1 cellular context compared by ENCODE assay signal in genomic region chr19:13102666-13103584, GRCh38.
TF ChIP-seq lines count a peak whose summit lies in the region.

Gene LYL1 (minus strand): TSS chr19:13102858. CDS start chr19:13101171, 1,687 bp downstream.

TF ChIP-seq in GM12878, 131 proteins besides CTCF, POLR2A, EP300 and RAD21 (continued from another document):
- TF ChIP-seq, protein P1, sequence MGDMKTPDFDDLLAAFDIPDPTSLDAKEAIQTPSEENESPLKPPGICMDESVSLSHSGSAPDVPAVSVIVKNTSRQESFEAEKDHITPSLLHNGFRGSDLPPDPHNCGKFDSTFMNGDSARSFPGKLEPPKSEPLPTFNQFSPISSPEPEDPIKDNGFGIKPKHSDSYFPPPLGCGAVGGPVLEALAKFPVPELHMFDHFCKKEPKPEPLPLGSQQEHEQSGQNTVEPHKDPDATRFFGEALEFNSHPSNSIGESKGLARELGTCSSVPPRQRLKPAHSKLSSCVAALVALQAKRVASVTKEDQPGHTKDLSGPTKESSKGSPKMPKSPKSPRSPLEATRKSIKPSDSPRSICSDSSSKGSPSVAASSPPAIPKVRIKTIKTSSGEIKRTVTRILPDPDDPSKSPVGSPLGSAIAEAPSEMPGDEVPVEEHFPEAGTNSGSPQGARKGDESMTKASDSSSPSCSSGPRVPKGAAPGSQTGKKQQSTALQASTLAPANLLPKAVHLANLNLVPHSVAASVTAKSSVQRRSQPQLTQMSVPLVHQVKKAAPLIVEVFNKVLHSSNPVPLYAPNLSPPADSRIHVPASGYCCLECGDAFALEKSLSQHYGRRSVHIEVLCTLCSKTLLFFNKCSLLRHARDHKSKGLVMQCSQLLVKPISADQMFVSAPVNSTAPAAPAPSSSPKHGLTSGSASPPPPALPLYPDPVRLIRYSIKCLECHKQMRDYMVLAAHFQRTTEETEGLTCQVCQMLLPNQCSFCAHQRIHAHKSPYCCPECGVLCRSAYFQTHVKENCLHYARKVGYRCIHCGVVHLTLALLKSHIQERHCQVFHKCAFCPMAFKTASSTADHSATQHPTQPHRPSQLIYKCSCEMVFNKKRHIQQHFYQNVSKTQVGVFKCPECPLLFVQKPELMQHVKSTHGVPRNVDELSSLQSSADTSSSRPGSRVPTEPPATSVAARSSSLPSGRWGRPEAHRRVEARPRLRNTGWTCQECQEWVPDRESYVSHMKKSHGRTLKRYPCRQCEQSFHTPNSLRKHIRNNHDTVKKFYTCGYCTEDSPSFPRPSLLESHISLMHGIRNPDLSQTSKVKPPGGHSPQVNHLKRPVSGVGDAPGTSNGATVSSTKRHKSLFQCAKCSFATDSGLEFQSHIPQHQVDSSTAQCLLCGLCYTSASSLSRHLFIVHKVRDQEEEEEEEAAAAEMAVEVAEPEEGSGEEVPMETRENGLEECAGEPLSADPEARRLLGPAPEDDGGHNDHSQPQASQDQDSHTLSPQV (IDR thresholded peaks at IDR 0.05): no peak
- TF ChIP-seq ZNF274 (IDR thresholded peaks at IDR 0.05; ENCODE audit: insufficient read depth, insufficient read length) (no peak), KLF5 (IDR thresholded peaks at IDR 0.05; ENCODE audit: partially characterized antibody) (no peak), RBBP5 (conservative IDR thresholded peaks at IDR 0.05) (no peak), CBX5 (IDR thresholded peaks at IDR 0.05; ENCODE audit: low read depth) (no peak), MEF2B (IDR thresholded peaks at IDR 0.05; ENCODE audit: partially characterized antibody, poor library complexity, severe bottlenecking) (peak; percentile 78), CEBPB (IDR thresholded peaks at IDR 0.05; ENCODE audit: borderline replicate concordance in 1 of 2, low read depth in 2 of 2, low read length in 2 of 2) (no peak), TCF7 (IDR thresholded peaks at IDR 0.05; ENCODE audit: borderline replicate concordance) (no peak), ZSCAN29 (IDR thresholded peaks at IDR 0.05) (no peak), SMARCA5 (IDR thresholded peaks at IDR 0.05) (peak; percentile 51; the same call in 1 of the 2 replicates)
- TF ChIP-seq, protein P2, sequence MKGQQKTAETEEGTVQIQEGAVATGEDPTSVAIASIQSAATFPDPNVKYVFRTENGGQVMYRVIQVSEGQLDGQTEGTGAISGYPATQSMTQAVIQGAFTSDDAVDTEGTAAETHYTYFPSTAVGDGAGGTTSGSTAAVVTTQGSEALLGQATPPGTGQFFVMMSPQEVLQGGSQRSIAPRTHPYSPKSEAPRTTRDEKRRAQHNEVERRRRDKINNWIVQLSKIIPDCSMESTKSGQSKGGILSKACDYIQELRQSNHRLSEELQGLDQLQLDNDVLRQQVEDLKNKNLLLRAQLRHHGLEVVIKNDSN (IDR thresholded peaks at IDR 0.05; ENCODE audit: borderline replicate concordance, extremely low read length, insufficient read depth, low read depth, low read length): peak; percentile 71
- TF ChIP-seq, protein P3, sequence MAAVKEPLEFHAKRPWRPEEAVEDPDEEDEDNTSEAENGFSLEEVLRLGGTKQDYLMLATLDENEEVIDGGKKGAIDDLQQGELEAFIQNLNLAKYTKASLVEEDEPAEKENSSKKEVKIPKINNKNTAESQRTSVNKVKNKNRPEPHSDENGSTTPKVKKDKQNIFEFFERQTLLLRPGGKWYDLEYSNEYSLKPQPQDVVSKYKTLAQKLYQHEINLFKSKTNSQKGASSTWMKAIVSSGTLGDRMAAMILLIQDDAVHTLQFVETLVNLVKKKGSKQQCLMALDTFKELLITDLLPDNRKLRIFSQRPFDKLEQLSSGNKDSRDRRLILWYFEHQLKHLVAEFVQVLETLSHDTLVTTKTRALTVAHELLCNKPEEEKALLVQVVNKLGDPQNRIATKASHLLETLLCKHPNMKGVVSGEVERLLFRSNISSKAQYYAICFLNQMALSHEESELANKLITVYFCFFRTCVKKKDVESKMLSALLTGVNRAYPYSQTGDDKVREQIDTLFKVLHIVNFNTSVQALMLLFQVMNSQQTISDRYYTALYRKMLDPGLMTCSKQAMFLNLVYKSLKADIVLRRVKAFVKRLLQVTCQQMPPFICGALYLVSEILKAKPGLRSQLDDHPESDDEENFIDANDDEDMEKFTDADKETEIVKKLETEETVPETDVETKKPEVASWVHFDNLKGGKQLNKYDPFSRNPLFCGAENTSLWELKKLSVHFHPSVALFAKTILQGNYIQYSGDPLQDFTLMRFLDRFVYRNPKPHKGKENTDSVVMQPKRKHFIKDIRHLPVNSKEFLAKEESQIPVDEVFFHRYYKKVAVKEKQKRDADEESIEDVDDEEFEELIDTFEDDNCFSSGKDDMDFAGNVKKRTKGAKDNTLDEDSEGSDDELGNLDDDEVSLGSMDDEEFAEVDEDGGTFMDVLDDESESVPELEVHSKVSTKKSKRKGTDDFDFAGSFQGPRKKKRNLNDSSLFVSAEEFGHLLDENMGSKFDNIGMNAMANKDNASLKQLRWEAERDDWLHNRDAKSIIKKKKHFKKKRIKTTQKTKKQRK (IDR thresholded peaks at IDR 0.05; ENCODE audit: low read depth, low read length): no peak
- TF ChIP-seq, protein P4, sequence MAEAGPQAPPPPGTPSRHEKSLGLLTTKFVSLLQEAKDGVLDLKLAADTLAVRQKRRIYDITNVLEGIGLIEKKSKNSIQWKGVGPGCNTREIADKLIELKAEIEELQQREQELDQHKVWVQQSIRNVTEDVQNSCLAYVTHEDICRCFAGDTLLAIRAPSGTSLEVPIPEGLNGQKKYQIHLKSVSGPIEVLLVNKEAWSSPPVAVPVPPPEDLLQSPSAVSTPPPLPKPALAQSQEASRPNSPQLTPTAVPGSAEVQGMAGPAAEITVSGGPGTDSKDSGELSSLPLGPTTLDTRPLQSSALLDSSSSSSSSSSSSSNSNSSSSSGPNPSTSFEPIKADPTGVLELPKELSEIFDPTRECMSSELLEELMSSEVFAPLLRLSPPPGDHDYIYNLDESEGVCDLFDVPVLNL (IDR thresholded peaks at IDR 0.05; ENCODE audit: low read depth, low read length): no peak
